In the genomic region with DNA sequence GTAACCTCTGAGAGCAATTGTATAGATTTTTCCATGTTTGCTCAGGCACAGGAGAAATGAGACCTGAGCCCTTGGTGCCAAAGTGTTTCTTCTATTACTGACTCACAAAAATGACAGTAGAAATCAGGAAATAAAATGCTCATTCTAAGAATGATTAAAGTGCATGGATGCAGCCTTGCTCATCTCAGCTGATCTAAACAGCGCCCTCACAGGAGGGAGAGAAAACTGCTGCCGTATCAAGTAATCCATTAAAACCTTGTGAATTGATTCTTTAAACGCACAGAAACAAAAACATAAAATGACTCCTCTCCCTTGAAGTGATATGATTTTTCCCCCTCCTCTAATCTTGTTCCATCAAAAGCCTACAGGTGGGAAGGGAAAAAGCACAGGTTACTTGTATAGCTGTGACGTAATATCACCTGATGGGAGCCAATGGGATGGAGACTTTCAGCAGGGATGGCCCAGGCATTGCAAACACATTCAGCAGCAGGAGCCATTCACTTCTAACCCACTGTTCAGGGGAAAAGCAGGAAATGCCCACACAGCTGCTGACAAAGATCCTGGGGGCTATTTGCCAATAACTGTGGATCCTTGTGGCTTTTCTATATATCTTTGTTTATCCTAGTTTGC, we compare ENCODE assay signal across 13 cellular contexts.
A peak's percentile ranks its signal among the peaks of the same experiment; 100 is the strongest.
DNase-seq lines count a peak whose midpoint lies in the region; ATAC-seq and TF ChIP-seq lines count a peak whose summit lies in the region.
"Had no signal": no experiment of that assay in that cellular context is flagged by ENCODE, and none has a peak within 500 bp of the region (broad histone marks: within the 10 kb centered on the region; RNA-seq: fewer than 3 reads in every experiment).

No MANE protein-coding gene starts in this region.

- no peaks in the 10 kb centered on the region for H3K36me3 ChIP-seq in PC-9 (ENCODE audit: low read depth)

- H4K20me1 ChIP-seq in PC-9 (ENCODE audit: insufficient read depth) = no peaks in the 10 kb centered on the region

- intact Hi-C loops in PC-9 (cut with micrococcal nuclease; ENCODE audit: unreplicated experiment) = no loop called here
- intact Hi-C loops in activated CD4-positive, alpha-beta memory T cell treated with anti-CD3 and anti-CD28 coated beads for 36 hours (cut with micrococcal nuclease) = no loop called here

- no peaks in the 10 kb centered on the region for H3K79me2 ChIP-seq in PC-9 (ENCODE audit: low read depth)

- H3K9me3 ChIP-seq in PC-9 (ENCODE audit: insufficient read depth, low read depth) = no peaks in the 10 kb centered on the region

- no peaks in the 10 kb centered on the region for H3K4me1 Mint-ChIP-seq in activated CD4-positive, alpha-beta memory T cell treated with anti-CD3 and anti-CD28 coated beads for 36 hours (ENCODE audit: low read depth)
- no peaks in the 10 kb centered on the region for H3K4me1 Mint-ChIP-seq in activated naive CD8-positive, alpha-beta T cell treated with anti-CD3 and anti-CD28 coated beads, Interleukin-2, amount 50 U/mL, for 24 hours
- H3K4me1 Mint-ChIP-seq: activated naive CD4-positive, alpha-beta T cell treated with anti-CD3 and anti-CD28 coated beads, Interleukin-2, amount 10 ng/mL, durations not matched to agents 7 days and 5 days; naive B cell; T-helper 17 cell had no signal

- no TSS peak for BruUV-seq in PC-9 (replicated peaks; lab: Mats Ljungman, UMichigan)

- no peaks in the 10 kb centered on the region for H3K27me3 ChIP-seq in PC-9 (ENCODE audit: insufficient read depth, low read depth)

- no peaks in the 10 kb centered on the region; the same call in 1 of the 2 replicates for H3K9me2 ChIP-seq in PC-9 (ENCODE audit: insufficient read depth)

- no peaks in the 10 kb centered on the region for H3K9me3 Mint-ChIP-seq in activated CD4-positive, alpha-beta memory T cell treated with anti-CD3 and anti-CD28 coated beads for 36 hours
- no peaks in the 10 kb centered on the region for H3K9me3 Mint-ChIP-seq in activated naive CD8-positive, alpha-beta T cell treated with anti-CD3 and anti-CD28 coated beads, Interleukin-2, amount 50 U/mL, for 24 hours
- H3K9me3 Mint-ChIP-seq: activated naive CD4-positive, alpha-beta T cell treated with anti-CD3 and anti-CD28 coated beads, Interleukin-2, amount 10 ng/mL, durations not matched to agents 7 days and 5 days had no signal

- H3K27me3 Mint-ChIP-seq in activated CD4-positive, alpha-beta memory T cell treated with anti-CD3 and anti-CD28 coated beads for 36 hours = no peaks in the 10 kb centered on the region
- H3K27me3 Mint-ChIP-seq in activated naive CD8-positive, alpha-beta T cell treated with anti-CD3 and anti-CD28 coated beads, Interleukin-2, amount 50 U/mL, for 24 hours = no peaks in the 10 kb centered on the region
- H3K27me3 Mint-ChIP-seq: activated naive CD4-positive, alpha-beta T cell treated with anti-CD3 and anti-CD28 coated beads, Interleukin-2, amount 10 ng/mL, durations not matched to agents 7 days and 5 days; naive B cell; T-helper 17 cell had no signal

- H3K4me3 ChIP-seq in AG04449 (ENCODE audit: low read depth, low read length) (no peak overlapping the region), PC-9 (no peak overlapping the region), fibroblast of villous mesenchyme (ENCODE audit: low read depth, low read length) (no peak overlapping the region)

- H3K36me3 Mint-ChIP-seq in activated CD4-positive, alpha-beta memory T cell treated with anti-CD3 and anti-CD28 coated beads for 36 hours = no peaks in the 10 kb centered on the region
- no peaks in the 10 kb centered on the region for H3K36me3 Mint-ChIP-seq in activated naive CD8-positive, alpha-beta T cell treated with anti-CD3 and anti-CD28 coated beads, Interleukin-2, amount 50 U/mL, for 24 hours (ENCODE audit: low read depth)
- H3K36me3 Mint-ChIP-seq: activated naive CD4-positive, alpha-beta T cell treated with anti-CD3 and anti-CD28 coated beads, Interleukin-2, amount 10 ng/mL, durations not matched to agents 7 days and 5 days; naive B cell had no signal

- TF ChIP-seq CTCF in AG04449 (IDR thresholded peaks at IDR 0.05; ENCODE audit: insufficient read depth, low read length, missing control alignments) (peak; percentile 34), GM12874 (IDR thresholded peaks at IDR 0.05; ENCODE audit: insufficient read depth, low read depth, low read length) (peak; percentile 43; the same call in 1 of the 2 replicates), PC-9 (conservative IDR thresholded peaks at IDR 0.05) (peak; percentile 62), fibroblast of villous mesenchyme (IDR thresholded peaks at IDR 0.05; ENCODE audit: insufficient read depth, low read depth, low read length) (peak; percentile 54)

- H3K4me3 Mint-ChIP-seq in activated CD4-positive, alpha-beta memory T cell treated with anti-CD3 and anti-CD28 coated beads for 36 hours = no peak overlapping the region
- H3K4me3 Mint-ChIP-seq in activated naive CD8-positive, alpha-beta T cell treated with anti-CD3 and anti-CD28 coated beads, Interleukin-2, amount 50 U/mL, for 24 hours = no peak overlapping the region
- H3K4me3 Mint-ChIP-seq: activated naive CD4-positive, alpha-beta T cell treated with anti-CD3 and anti-CD28 coated beads, Interleukin-2, amount 10 ng/mL, durations not matched to agents 7 days and 5 days; naive B cell; T-helper 17 cell had no signal

- no peak overlapping the region; the same call in 1 of the 2 replicates for H2AFZ ChIP-seq in PC-9

- no peak overlapping the region for H3K4me2 ChIP-seq in PC-9

- H3F3A ChIP-seq in PC-9 (ENCODE audit: insufficient read depth, low read depth) = no peaks in the 10 kb centered on the region

- DNase-seq in AG04449 (ENCODE audit: low read depth, low spot score) (no peak), PC-9 (no peak), fibroblast of villous mesenchyme (ENCODE audit: low read depth) (peak; percentile 7), NCI-H1417 treated with DMSO at 0.1 percent for 48 hours (lab: John Stamatoyannopoulos, UW) (no peak)
- no peak for DNase-seq in activated CD4-positive, alpha-beta memory T cell treated with anti-CD3 and anti-CD28 coated beads for 36 hours
- DNase-seq in activated naive CD8-positive, alpha-beta T cell treated with anti-CD3 and anti-CD28 coated beads, Interleukin-2, amount 50 U/mL, for 24 hours = no peak
- DNase-seq: activated naive CD4-positive, alpha-beta T cell treated with anti-CD3 and anti-CD28 coated beads, Interleukin-2, amount 10 ng/mL, durations not matched to agents 7 days and 5 days; DMS79; naive B cell; NCI-H2171; T-helper 17 cell had no signal

- H3K4me1 ChIP-seq in PC-9 (replicated peaks; ENCODE audit: insufficient read depth) = no peaks in the 10 kb centered on the region

- H3K27ac Mint-ChIP-seq in activated CD4-positive, alpha-beta memory T cell treated with anti-CD3 and anti-CD28 coated beads for 36 hours = no peak overlapping the region
- H3K27ac Mint-ChIP-seq in activated naive CD8-positive, alpha-beta T cell treated with anti-CD3 and anti-CD28 coated beads, Interleukin-2, amount 50 U/mL, for 24 hours = no peak overlapping the region
- H3K27ac Mint-ChIP-seq: activated naive CD4-positive, alpha-beta T cell treated with anti-CD3 and anti-CD28 coated beads, Interleukin-2, amount 10 ng/mL, durations not matched to agents 7 days and 5 days; naive B cell; T-helper 17 cell had no signal

- POLR2A ChIA-PET in AG04449 (lab: Yijun Ruan, JAX) (no interaction called here), PC-9 (lab: Charles Lee; ENCODE audit: unreplicated experiment) (no interaction called here)
- POLR2A ChIA-PET in activated CD4-positive, alpha-beta memory T cell treated with anti-CD3 and anti-CD28 coated beads for 36 hours (lab: Charles Lee) = no interaction called here

- no peak overlapping the region for H3K27ac ChIP-seq in PC-9

- CTCF ChIA-PET in AG04449 (lab: Yijun Ruan, JAX) = interaction anchor here (1.2 kb wide), 1 partner anchor 11 kb away, joined by 3 read pairs; no protein-coding TSS in a partner anchor
- CTCF ChIA-PET in PC-9 (lab: Charles Lee) = no interaction called here
- CTCF ChIA-PET in activated CD4-positive, alpha-beta memory T cell treated with anti-CD3 and anti-CD28 coated beads for 36 hours (lab: Charles Lee) = no interaction called here

- no peak for ATAC-seq in activated naive CD8-positive, alpha-beta T cell treated with anti-CD3 and anti-CD28 coated beads, Interleukin-2, amount 50 U/mL, for 24 hours
- no peak for ATAC-seq in GM18868 (IDR thresholded peaks at IDR 0.05; ENCODE audit: unreplicated experiment)
- ATAC-seq: T-helper 17 cell had no signal
